ENCODE assay signal across 8 cellular contexts in the genomic region with DNA sequence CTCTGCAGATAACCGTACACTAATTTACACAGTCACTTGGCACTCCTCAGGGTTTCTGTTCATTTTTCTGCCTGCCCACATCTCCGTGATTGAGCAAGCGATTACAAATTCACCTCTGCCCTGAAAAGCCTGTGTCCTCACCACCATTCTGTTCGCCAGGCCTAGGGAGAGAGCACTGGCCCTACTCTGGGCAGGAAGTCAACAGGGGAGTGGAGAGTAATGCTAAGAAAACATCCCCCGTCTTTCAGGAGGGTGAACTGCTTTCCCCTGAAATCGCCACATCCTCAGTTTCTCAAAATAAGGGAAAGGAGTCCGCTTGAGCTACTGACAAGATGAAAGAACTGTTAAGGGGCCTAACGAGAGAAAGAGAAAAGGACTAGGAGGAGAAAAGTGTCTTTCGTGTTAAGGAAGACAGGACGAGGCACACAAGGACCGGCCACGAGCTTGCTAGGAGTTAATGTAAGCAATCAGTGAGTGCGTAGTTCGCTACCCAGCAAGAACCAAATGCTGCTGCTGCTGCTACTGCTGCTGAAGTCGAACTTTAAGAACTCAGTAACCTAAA.
DNase-seq lines count a peak whose midpoint lies in the region; ATAC-seq lines count a peak whose summit lies in the region.

No MANE protein-coding gene starts in this region.

- H3K4me3 ChIP-seq in stomach smooth muscle (ENCODE audit: low read length in 2 of 2): peak overlapping the region; percentile 90 to 95

- H3K36me3 Mint-ChIP-seq in central memory CD8-positive, alpha-beta T cell (ENCODE audit: insufficient read depth): peaks cover 38% of the 10 kb centered on the region

- no peaks in the 10 kb centered on the region for H3K9me3 ChIP-seq in stomach smooth muscle (ENCODE audit: control insufficient read depth in 2 of 2, low read length in 2 of 2)

- H3K27me3 Mint-ChIP-seq in central memory CD8-positive, alpha-beta T cell: no peaks in the 10 kb centered on the region

- no peaks in the 10 kb centered on the region for H3K27me3 ChIP-seq in layer of hippocampus (ENCODE audit: control insufficient read depth, insufficient read depth, low read length)
- no peaks in the 10 kb centered on the region for H3K27me3 ChIP-seq in stomach smooth muscle (ENCODE audit: control insufficient read depth in 1 of 2, insufficient read depth in 2 of 2, low read length in 2 of 2)

- DNase-seq in NCI-H146 (lab: John Stamatoyannopoulos, UW) (peak; percentile 21), NCI-H146 treated with DMSO at 0.1 percent for 48 hours (lab: John Stamatoyannopoulos, UW; ENCODE audit: unreplicated experiment) (no peak), RKO (ENCODE audit: low spot score) (peak; percentile 58)
- no peak for DNase-seq in central memory CD8-positive, alpha-beta T cell (ENCODE audit: low spot score in 2 of 2)

- H3K36me3 ChIP-seq in stomach smooth muscle (ENCODE audit: control insufficient read depth in 2 of 2, insufficient read depth in 2 of 2, low read length in 2 of 2): peaks cover 33 to 35% of the 10 kb centered on the region in 2 donors

- peaks cover 29% of the 10 kb centered on the region for H3K4me1 Mint-ChIP-seq in central memory CD8-positive, alpha-beta T cell

- peak; percentile 20 for ATAC-seq in HG02798 (IDR thresholded peaks at IDR 0.05; ENCODE audit: poor library complexity, unreplicated experiment)
- ATAC-seq in central memory CD8-positive, alpha-beta T cell (replicated peaks; ENCODE audit: extremely low read depth, poor library complexity, severe bottlenecking): peak; percentile 28
- ATAC-seq in GM19452 (IDR thresholded peaks at IDR 0.05; ENCODE audit: unreplicated experiment): no peak

- H3K4me3 Mint-ChIP-seq in central memory CD8-positive, alpha-beta T cell: peak overlapping the region; percentile 96

- H3K27ac Mint-ChIP-seq in central memory CD8-positive, alpha-beta T cell (ENCODE audit: low read depth): peak overlapping the region; percentile 93

- H3K9me3 Mint-ChIP-seq in central memory CD8-positive, alpha-beta T cell: no peaks in the 10 kb centered on the region

- H3K4me1 ChIP-seq in stomach smooth muscle (ENCODE audit: control insufficient read depth, insufficient read depth, low read length): peaks cover 21% of the 10 kb centered on the region

- H3K27ac ChIP-seq in layer of hippocampus (ENCODE audit: low read depth, low read length) (peak overlapping the region; percentile 49), stomach smooth muscle (ENCODE audit: low read length) (peak overlapping the region; percentile 84)

- H3K9ac ChIP-seq in stomach smooth muscle (ENCODE audit: low read length in 2 of 2): peak overlapping the region; percentile 98

Comparison
In these comparisons a context has a peak if more than half of its experiments do, and no peak if none do; other contexts are left out.
1. DNase-seq: peak in NCI-H146 (single experiment) and RKO (single experiment); none in NCI-H146 treated with DMSO at 0.1 percent for 48 hours (single experiment) and central memory CD8-positive, alpha-beta T cell (0 of 2).